9 cellular contexts compared by ENCODE assay signal in genomic region chr1:62271932-62272728, GRCh38. TPM values are rescaled to one million over a fixed set of nuclear protein-coding genes. Genes with fewer than 3 reads are reported as not detected.
DNase-seq lines count a peak whose midpoint lies in the region; ATAC-seq and TF ChIP-seq lines count a peak whose summit lies in the region.
"Had no signal": no experiment of that assay in that cellular context is flagged by ENCODE, and none has a peak within 500 bp of the region (broad histone marks: within the 10 kb centered on the region; RNA-seq: fewer than 3 reads in every experiment).

No MANE protein-coding gene starts in this region.

- no peaks in the 10 kb centered on the region for H3K9me3 ChIP-seq in osteoblast (ENCODE audit: low read depth, low read length)

- no peak overlapping the region for H3K27ac ChIP-seq in osteoblast (ENCODE audit: low read depth, low read length)
- H3K27ac ChIP-seq: C4-2B had no signal

- no peak overlapping the region for H3K4me2 ChIP-seq in osteoblast (ENCODE audit: insufficient read depth, low read length)

- peak; percentile 38 for DNase-seq in activated gamma-delta T cell treated with Interleukin-2 at 50 U/mL for 16 hours
- DNase-seq in activated gamma-delta T cell (lab: John Stamatoyannopoulos, UW) = no peak
- peak; percentile 49 for DNase-seq in SHP77 treated with DMSO at 0.1 percent for 48 hours (lab: John Stamatoyannopoulos, UW)
- DNase-seq in astrocyte of the hippocampus (ENCODE audit: low read depth, low spot score) = peak; percentile 20
- peak; percentile 51 for DNase-seq in stimulated activated CD8-positive, alpha-beta memory T cell treated with anti-CD3 and anti-CD28 coated beads, Interleukin-4, amount 100 ng/mL, for 48 hours
- no peak for DNase-seq in osteoblast (ENCODE audit: insufficient read length, low spot score, missing footprints)
- no peak for DNase-seq in mesenteric fat pad (ENCODE audit: low spot score)

- H3K79me2 ChIP-seq in osteoblast (ENCODE audit: insufficient read depth, low read length) = no peaks in the 10 kb centered on the region

- TF ChIP-seq CTCF in osteoblast (IDR thresholded peaks at IDR 0.05; ENCODE audit: extremely low read depth, low read depth, low read length) = no peak

- no peaks in the 10 kb centered on the region for H3K36me3 ChIP-seq in osteoblast (ENCODE audit: insufficient read depth, low read length)

- no peak overlapping the region for H3K4me3 ChIP-seq in osteoblast (ENCODE audit: insufficient read depth, low read length)

- no peak overlapping the region for H2AFZ ChIP-seq in osteoblast (ENCODE audit: low read length)

- H3K4me1 ChIP-seq in osteoblast (ENCODE audit: insufficient read depth, low read length) = no peaks in the 10 kb centered on the region

- no peaks in the 10 kb centered on the region for H4K20me1 ChIP-seq in osteoblast (ENCODE audit: insufficient read depth, low read length)

- H3K27me3 ChIP-seq in osteoblast (ENCODE audit: insufficient read depth, low read length) = no peaks in the 10 kb centered on the region

- ATAC-seq in HG03025 (IDR thresholded peaks at IDR 0.05; ENCODE audit: low FRiP score, unreplicated experiment) = peak; percentile 78

RNA-seq across cellular contexts. Expression of gene KANK4, which starts 47.1 kb away (rescaled TPM):
- total RNA-seq in osteoblast (under 0.01 TPM in 2 replicates), mesenteric fat pad (2.7 TPM)

Comparison
In these comparisons a context has a peak if more than half of its experiments do, and no peak if none do; other contexts are left out.
1. DNase-seq: peak in activated gamma-delta T cell treated with Interleukin-2 at 50 U/mL for 16 hours (single experiment), SHP77 treated with DMSO at 0.1 percent for 48 hours (single experiment), astrocyte of the hippocampus (single experiment) and stimulated activated CD8-positive, alpha-beta memory T cell treated with anti-CD3 and anti-CD28 coated beads, Interleukin-4, amount 100 ng/mL, for 48 hours (single experiment); none in activated gamma-delta T cell (single experiment), osteoblast (single experiment) and mesenteric fat pad (single experiment).